Comparison of ENCODE assay signal across 1 cellular context in the genomic region with DNA sequence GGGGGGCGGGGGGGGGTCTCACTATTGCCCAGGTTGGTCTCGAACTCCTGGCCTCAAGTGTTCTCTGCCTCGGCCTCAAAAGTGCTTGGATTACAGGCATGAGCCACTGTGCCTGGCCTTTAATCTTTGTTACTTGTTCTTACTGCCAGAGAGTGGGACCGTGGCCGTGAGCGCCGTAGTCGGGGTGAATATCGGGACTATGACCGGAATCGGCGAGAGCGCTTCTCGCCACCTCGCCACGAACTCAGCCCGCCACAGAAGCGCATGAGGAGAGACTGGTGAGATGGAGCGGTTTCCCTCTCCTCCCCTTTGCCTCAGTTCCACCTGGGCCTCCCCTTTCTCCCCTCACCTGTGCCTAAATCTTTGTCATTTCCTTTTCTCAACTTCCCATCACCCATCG.
A peak's percentile ranks its signal among the peaks of the same experiment; 100 is the strongest.
TF ChIP-seq lines count a peak whose summit lies in the region.

No MANE protein-coding gene starts in this region.

TF ChIP-seq in K562, 482 proteins besides CTCF, POLR2A, EP300 and RAD21:
- TF ChIP-seq RBFOX2 (IDR thresholded peaks at IDR 0.05; ENCODE audit: low read depth, low read length), result peak; percentile 12; the same call in 1 of the 2 replicates
- no peak for TF ChIP-seq RBM25 (IDR thresholded peaks at IDR 0.05; ENCODE audit: low read depth, low read length, severe bottlenecking)
- TF ChIP-seq SIRT6 (IDR thresholded peaks at IDR 0.05; ENCODE audit: low read depth, low read length), result no peak
- 0 out of 2 replicates have a peak, but pooled peaks have one; percentile 6 for TF ChIP-seq POLR2G (IDR thresholded peaks at IDR 0.05; ENCODE audit: low read depth, low read length)
- TF ChIP-seq MCM3 (IDR thresholded peaks at IDR 0.05), result no peak
